1 cellular context compared by ENCODE assay signal in the genomic region with DNA sequence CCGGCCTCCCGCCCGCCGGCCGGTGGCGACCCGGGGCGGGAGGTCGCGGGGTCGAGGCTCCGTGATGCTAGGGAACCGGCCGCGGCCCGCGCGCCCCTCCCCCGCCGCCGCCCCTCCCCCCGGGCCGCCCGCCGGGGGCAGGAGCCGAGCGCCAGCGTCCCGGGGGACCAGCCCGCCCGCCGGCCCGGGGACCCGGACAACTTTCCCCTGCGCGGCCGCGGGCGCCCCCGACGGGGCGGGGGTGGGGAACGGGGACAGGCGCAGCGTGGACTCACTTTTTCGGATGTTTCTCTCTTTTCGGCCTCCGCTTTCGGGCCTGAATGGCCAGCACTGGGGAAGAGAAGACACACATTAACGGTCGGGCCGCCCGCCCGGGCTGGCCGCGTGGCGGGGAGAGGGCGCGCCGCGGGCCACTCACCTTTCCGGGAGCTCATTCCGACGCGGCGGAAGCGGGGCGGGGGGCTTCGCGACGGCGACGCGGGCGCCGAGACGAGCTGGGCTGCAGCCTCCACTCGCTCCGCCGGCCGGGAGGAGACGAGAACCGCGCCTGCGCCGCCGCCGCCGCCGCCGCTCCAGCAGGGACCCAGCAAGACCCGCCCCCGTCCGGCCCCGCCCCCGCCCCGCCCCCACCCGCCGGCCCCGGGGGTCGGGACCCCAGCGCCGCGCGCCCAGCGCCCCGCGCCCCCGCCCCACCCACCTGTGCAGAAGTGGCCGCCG.
A peak's percentile ranks its signal among the peaks of the same experiment; 100 is the strongest.
TF ChIP-seq lines count a peak whose summit lies in the region.

A gene (minus strand): TSS at position 549 of the 717 bp plus-strand sequence.

TF ChIP-seq in HepG2, 621 proteins besides CTCF, POLR2A, EP300 and RAD21 (continued from another document and continues in another):
- TF ChIP-seq, protein P1, sequence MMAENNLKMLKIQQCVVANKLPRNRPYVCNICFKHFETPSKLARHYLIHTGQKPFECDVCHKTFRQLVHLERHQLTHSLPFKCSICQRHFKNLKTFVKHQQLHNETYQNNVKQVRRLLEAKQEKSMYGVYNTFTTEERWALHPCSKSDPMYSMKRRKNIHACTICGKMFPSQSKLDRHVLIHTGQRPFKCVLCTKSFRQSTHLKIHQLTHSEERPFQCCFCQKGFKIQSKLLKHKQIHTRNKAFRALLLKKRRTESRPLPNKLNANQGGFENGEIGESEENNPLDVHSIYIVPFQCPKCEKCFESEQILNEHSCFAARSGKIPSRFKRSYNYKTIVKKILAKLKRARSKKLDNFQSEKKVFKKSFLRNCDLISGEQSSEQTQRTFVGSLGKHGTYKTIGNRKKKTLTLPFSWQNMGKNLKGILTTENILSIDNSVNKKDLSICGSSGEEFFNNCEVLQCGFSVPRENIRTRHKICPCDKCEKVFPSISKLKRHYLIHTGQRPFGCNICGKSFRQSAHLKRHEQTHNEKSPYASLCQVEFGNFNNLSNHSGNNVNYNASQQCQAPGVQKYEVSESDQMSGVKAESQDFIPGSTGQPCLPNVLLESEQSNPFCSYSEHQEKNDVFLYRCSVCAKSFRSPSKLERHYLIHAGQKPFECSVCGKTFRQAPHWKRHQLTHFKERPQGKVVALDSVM (CRISPR knock-in tag; IDR thresholded peaks at IDR 0.05): peak; percentile 84; the same call in 1 of the 2 replicates
- TF ChIP-seq, protein P2, sequence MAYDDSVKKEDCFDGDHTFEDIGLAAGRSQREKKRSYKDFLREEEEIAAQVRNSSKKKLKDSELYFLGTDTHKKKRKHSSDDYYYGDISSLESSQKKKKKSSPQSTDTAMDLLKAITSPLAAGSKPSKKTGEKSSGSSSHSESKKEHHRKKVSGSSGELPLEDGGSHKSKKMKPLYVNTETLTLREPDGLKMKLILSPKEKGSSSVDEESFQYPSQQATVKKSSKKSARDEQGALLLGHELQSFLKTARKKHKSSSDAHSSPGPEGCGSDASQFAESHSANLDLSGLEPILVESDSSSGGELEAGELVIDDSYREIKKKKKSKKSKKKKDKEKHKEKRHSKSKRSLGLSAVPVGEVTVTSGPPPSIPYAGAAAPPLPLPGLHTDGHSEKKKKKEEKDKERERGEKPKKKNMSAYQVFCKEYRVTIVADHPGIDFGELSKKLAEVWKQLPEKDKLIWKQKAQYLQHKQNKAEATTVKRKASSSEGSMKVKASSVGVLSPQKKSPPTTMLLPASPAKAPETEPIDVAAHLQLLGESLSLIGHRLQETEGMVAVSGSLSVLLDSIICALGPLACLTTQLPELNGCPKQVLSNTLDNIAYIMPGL (CRISPR knock-in tag; IDR thresholded peaks at IDR 0.05; ENCODE audit: borderline replicate concordance in 1 of 2, low read depth in 1 of 2): no peak
- TF ChIP-seq ZNF530 (CRISPR knock-in tag; IDR thresholded peaks at IDR 0.05; ENCODE audit: low read depth) (no peak), NR2F2 (IDR thresholded peaks at IDR 0.05; ENCODE audit: borderline replicate concordance, low read depth) (no peak), ZNF674 (CRISPR knock-in tag; IDR thresholded peaks at IDR 0.05; ENCODE audit: low read depth) (no peak), ZKSCAN5 (CRISPR knock-in tag; IDR thresholded peaks at IDR 0.05) (no peak), POLR2G (IDR thresholded peaks at IDR 0.05; ENCODE audit: low read depth, low read length) (peak; percentile 68), SRSF1 (optimal IDR thresholded peaks at IDR 0.05; ENCODE audit: low read depth, low read length) (peak; percentile 21), ZSCAN20 (CRISPR knock-in tag; IDR thresholded peaks at IDR 0.05; ENCODE audit: borderline replicate concordance) (0 out of 2 replicates have a peak, but pooled peaks have one; percentile 37), FOSL2 (CRISPR knock-in tag; IDR thresholded peaks at IDR 0.05) (no peak), MEF2D (CRISPR knock-in tag; IDR thresholded peaks at IDR 0.05) (no peak), GABPB1 (CRISPR knock-in tag; IDR thresholded peaks at IDR 0.05) (peak; percentile 35; the same call in 1 of the 2 replicates), ZNF430 (CRISPR knock-in tag; IDR thresholded peaks at IDR 0.05) (no peak), ZNF780A (CRISPR knock-in tag; IDR thresholded peaks at IDR 0.05) (no peak), HDAC6 (IDR thresholded peaks at IDR 0.05; ENCODE audit: low read depth, low read length) (no peak), ZNF660 (CRISPR knock-in tag; IDR thresholded peaks at IDR 0.05; ENCODE audit: borderline replicate concordance, low read depth) (no peak), ZNF329 (CRISPR knock-in tag; IDR thresholded peaks at IDR 0.05; ENCODE audit: low read depth) (no peak), ZNF138 (CRISPR knock-in tag; IDR thresholded peaks at IDR 0.05; ENCODE audit: low read depth) (no peak)
- TF ChIP-seq, protein P3, sequence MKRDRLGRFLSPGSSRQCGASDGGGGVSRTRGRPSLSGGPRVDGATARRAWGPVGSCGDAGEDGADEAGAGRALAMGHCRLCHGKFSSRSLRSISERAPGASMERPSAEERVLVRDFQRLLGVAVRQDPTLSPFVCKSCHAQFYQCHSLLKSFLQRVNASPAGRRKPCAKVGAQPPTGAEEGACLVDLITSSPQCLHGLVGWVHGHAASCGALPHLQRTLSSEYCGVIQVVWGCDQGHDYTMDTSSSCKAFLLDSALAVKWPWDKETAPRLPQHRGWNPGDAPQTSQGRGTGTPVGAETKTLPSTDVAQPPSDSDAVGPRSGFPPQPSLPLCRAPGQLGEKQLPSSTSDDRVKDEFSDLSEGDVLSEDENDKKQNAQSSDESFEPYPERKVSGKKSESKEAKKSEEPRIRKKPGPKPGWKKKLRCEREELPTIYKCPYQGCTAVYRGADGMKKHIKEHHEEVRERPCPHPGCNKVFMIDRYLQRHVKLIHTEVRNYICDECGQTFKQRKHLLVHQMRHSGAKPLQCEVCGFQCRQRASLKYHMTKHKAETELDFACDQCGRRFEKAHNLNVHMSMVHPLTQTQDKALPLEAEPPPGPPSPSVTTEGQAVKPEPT (CRISPR knock-in tag; IDR thresholded peaks at IDR 0.05; ENCODE audit: low read depth): no peak
- TF ChIP-seq, protein P4, sequence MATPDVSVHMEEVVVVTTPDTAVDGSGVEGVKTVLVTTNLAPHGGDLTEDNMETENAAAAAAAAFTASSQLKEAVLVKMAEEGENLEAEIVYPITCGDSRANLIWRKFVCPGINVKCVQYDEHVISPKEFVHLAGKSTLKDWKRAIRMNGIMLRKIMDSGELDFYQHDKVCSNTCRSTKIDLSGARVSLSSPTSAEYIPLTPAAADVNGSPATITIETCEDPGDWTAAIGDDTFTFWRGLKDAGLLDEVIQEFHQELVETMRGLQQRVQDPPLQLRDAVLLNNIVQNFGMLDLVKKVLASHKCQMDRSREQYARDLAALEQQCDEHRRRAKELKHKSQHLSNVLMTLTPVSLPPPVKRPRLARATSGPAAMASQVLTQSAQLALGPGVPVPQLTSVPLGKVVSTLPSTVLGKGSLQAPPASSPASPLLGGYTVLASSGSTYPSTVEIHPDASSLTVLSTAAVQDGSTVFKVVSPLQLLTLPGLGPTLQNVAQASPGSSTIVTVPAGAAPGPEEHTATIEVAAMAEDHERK (CRISPR knock-in tag; IDR thresholded peaks at IDR 0.05; ENCODE audit: low read depth): no peak
- TF ChIP-seq, protein P5, sequence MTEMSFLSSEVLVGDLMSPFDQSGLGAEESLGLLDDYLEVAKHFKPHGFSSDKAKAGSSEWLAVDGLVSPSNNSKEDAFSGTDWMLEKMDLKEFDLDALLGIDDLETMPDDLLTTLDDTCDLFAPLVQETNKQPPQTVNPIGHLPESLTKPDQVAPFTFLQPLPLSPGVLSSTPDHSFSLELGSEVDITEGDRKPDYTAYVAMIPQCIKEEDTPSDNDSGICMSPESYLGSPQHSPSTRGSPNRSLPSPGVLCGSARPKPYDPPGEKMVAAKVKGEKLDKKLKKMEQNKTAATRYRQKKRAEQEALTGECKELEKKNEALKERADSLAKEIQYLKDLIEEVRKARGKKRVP (CRISPR knock-in tag; IDR thresholded peaks at IDR 0.05): no peak
- TF ChIP-seq, protein P6, sequence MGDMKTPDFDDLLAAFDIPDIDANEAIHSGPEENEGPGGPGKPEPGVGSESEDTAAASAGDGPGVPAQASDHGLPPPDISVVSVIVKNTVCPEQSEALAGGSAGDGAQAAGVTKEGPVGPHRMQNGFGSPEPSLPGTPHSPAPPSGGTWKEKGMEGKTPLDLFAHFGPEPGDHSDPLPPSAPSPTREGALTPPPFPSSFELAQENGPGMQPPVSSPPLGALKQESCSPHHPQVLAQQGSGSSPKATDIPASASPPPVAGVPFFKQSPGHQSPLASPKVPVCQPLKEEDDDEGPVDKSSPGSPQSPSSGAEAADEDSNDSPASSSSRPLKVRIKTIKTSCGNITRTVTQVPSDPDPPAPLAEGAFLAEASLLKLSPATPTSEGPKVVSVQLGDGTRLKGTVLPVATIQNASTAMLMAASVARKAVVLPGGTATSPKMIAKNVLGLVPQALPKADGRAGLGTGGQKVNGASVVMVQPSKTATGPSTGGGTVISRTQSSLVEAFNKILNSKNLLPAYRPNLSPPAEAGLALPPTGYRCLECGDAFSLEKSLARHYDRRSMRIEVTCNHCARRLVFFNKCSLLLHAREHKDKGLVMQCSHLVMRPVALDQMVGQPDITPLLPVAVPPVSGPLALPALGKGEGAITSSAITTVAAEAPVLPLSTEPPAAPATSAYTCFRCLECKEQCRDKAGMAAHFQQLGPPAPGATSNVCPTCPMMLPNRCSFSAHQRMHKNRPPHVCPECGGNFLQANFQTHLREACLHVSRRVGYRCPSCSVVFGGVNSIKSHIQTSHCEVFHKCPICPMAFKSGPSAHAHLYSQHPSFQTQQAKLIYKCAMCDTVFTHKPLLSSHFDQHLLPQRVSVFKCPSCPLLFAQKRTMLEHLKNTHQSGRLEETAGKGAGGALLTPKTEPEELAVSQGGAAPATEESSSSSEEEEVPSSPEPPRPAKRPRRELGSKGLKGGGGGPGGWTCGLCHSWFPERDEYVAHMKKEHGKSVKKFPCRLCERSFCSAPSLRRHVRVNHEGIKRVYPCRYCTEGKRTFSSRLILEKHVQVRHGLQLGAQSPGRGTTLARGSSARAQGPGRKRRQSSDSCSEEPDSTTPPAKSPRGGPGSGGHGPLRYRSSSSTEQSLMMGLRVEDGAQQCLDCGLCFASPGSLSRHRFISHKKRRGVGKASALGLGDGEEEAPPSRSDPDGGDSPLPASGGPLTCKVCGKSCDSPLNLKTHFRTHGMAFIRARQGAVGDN (CRISPR knock-in tag; IDR thresholded peaks at IDR 0.05): peak; percentile 56
- TF ChIP-seq, protein P7, sequence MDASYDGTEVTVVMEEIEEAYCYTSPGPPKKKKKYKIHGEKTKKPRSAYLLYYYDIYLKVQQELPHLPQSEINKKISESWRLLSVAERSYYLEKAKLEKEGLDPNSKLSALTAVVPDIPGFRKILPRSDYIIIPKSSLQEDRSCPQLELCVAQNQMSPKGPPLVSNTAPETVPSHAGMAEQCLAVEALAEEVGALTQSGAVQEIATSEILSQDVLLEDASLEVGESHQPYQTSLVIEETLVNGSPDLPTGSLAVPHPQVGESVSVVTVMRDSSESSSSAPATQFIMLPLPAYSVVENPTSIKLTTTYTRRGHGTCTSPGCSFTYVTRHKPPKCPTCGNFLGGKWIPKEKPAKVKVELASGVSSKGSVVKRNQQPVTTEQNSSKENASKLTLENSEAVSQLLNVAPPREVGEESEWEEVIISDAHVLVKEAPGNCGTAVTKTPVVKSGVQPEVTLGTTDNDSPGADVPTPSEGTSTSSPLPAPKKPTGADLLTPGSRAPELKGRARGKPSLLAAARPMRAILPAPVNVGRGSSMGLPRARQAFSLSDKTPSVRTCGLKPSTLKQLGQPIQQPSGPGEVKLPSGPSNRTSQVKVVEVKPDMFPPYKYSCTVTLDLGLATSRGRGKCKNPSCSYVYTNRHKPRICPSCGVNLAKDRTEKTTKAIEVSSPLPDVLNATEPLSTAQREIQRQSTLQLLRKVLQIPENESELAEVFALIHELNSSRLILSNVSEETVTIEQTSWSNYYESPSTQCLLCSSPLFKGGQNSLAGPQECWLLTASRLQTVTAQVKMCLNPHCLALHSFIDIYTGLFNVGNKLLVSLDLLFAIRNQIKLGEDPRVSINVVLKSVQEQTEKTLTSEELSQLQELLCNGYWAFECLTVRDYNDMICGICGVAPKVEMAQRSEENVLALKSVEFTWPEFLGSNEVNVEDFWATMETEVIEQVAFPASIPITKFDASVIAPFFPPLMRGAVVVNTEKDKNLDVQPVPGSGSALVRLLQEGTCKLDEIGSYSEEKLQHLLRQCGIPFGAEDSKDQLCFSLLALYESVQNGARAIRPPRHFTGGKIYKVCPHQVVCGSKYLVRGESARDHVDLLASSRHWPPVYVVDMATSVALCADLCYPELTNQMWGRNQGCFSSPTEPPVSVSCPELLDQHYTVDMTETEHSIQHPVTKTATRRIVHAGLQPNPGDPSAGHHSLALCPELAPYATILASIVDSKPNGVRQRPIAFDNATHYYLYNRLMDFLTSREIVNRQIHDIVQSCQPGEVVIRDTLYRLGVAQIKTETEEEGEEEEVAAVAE (CRISPR knock-in tag; IDR thresholded peaks at IDR 0.05; ENCODE audit: borderline replicate concordance): no peak
- TF ChIP-seq, protein P8, sequence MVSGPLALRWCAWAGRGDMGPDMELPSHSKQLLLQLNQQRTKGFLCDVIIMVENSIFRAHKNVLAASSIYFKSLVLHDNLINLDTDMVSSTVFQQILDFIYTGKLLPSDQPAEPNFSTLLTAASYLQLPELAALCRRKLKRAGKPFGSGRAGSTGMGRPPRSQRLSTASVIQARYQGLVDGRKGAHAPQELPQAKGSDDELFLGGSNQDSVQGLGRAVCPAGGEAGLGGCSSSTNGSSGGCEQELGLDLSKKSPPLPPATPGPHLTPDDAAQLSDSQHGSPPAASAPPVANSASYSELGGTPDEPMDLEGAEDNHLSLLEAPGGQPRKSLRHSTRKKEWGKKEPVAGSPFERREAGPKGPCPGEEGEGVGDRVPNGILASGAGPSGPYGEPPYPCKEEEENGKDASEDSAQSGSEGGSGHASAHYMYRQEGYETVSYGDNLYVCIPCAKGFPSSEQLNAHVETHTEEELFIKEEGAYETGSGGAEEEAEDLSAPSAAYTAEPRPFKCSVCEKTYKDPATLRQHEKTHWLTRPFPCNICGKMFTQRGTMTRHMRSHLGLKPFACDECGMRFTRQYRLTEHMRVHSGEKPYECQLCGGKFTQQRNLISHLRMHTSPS (CRISPR knock-in tag; IDR thresholded peaks at IDR 0.05; ENCODE audit: low read depth): no peak
